In the genomic region with DNA sequence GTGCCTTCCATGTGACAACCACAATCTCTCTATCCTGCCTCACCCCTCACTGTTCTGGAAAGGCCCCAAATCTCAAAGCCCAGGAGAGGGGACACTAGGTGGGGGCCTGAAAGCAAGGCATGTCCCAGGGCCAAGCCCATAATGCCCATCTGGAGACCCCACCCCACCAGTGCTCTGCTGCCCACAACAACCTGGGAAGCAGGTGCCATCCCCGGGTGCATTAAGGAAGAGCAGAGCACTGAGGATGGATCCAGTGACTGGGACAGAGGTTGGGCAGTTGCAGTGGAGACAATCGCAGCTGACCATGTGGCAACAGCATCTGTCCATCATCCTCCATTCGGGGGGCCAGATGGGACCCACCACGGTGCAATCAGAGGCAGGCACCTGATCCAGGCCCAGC, we compare ENCODE assay signal across 22 cellular contexts.
"Had no signal": no experiment of that assay in that cellular context is flagged by ENCODE, and none has a peak within 500 bp of the region (broad histone marks: within the 10 kb centered on the region; RNA-seq: fewer than 3 reads in every experiment).

No MANE protein-coding gene starts in this region.

- H3K27me3 ChIP-seq: pancreas, upper lobe of left lung, uterus had no signal

- DNase-seq: cerebellar nuclear complex; effector CD4-positive, alpha-beta T cell; foreskin fibroblast; gastrocnemius medialis; kidney glomerular epithelial cell; left colon; left ventricle myocardium superior; lower lobe of right lung; natural killer cell; pancreas; stimulated activated CD4-positive, alpha-beta T cell treated with anti-CD3 and anti-CD28 coated beads, Interleukin-2, amount 100 ng/mL, for 48 hours; stimulated activated naive B cell treated with anti-CD40 and anti-IgM and Interleukin-4, amounts not matched to agents 10 μg/mL and 1 μg/mL and 100 μg/mL, for 72 hours; upper lobe of left lung; uterus had no signal

- H3K4me1 ChIP-seq: gastrocnemius medialis, lower lobe of right lung, pancreas, tibial nerve, uterus had no signal

- H3K36me3 ChIP-seq: gastrocnemius medialis, lower lobe of right lung, neutrophil, pancreas, thoracic aorta, tibial nerve, upper lobe of left lung, uterus had no signal

- H3K4me1 Mint-ChIP-seq: natural killer cell; stimulated activated naive B cell treated with anti-CD40 and anti-IgM and Interleukin-4, amounts not matched to agents 10 μg/mL and 1 μg/mL and 100 μg/mL, for 72 hours had no signal

- H3K36me3 Mint-ChIP-seq: natural killer cell; stimulated activated naive B cell treated with anti-CD40 and anti-IgM and Interleukin-4, amounts not matched to agents 10 μg/mL and 1 μg/mL and 100 μg/mL, for 72 hours had no signal

- H3K9me3 ChIP-seq: gastrocnemius medialis, lower lobe of right lung, neutrophil, pancreas, thoracic aorta, tibial nerve, upper lobe of left lung, uterus had no signal

- H3K9me3 Mint-ChIP-seq: natural killer cell; stimulated activated naive CD8-positive, alpha-beta T cell treated with anti-CD3 and anti-CD28 coated beads, Interleukin-15, Interleukin-2, amounts not matched to agents 100 ng/mL and 50 ng/mL, for 24 hours had no signal

- FAIRE-seq: colon, pancreas had no signal

- H3K4me3 Mint-ChIP-seq: natural killer cell; stimulated activated naive B cell treated with anti-CD40 and anti-IgM and Interleukin-4, amounts not matched to agents 10 μg/mL and 1 μg/mL and 100 μg/mL, for 72 hours; stimulated activated naive CD8-positive, alpha-beta T cell treated with anti-CD3 and anti-CD28 coated beads, Interleukin-15, Interleukin-2, amounts not matched to agents 100 ng/mL and 50 ng/mL, for 24 hours had no signal

- H3K27ac Mint-ChIP-seq: natural killer cell; progenitor cell of endocrine pancreas; stimulated activated naive CD8-positive, alpha-beta T cell treated with anti-CD3 and anti-CD28 coated beads, Interleukin-15, Interleukin-2, amounts not matched to agents 100 ng/mL and 50 ng/mL, for 24 hours had no signal

- H3K4me3 ChIP-seq: dorsolateral prefrontal cortex, gastrocnemius medialis, lower lobe of right lung, pancreas, thoracic aorta, tibial nerve, upper lobe of left lung, uterus had no signal

- H3K27ac ChIP-seq: dorsolateral prefrontal cortex, epithelial cell of prostate, gastrocnemius medialis, lower lobe of right lung, neutrophil, pancreas, thoracic aorta, tibial nerve, upper lobe of left lung, uterus had no signal
